ENCODE assay signal across 3 cellular contexts in the genomic region with DNA sequence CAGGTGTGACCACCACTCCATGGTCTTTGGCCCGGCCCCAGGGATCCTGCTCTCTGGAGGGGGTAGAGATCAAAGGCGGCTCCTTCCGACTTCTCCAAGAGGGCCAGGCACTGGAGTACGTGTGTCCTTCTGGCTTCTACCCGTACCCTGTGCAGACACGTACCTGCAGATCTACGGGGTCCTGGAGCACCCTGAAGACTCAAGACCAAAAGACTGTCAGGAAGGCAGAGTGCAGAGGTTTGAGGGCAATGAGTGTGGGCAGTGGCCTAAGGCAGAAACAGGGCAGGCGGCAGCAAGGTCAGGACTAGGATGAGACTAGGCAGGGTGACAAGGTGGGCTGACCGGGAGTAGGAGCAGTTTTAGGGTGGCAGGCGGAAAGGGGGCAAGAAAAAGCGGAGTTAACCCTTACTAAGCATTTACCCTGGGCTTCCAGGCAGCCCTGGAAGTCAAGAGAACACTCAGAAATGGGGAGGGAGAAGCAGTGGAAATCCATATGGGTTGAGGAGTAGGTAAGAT.
TF ChIP-seq lines count a peak whose summit lies in the region.

No MANE protein-coding gene starts in this region.

TF ChIP-seq in A549, 52 proteins besides CTCF, POLR2A, EP300 and RAD21:
- TF ChIP-seq, protein P1, sequence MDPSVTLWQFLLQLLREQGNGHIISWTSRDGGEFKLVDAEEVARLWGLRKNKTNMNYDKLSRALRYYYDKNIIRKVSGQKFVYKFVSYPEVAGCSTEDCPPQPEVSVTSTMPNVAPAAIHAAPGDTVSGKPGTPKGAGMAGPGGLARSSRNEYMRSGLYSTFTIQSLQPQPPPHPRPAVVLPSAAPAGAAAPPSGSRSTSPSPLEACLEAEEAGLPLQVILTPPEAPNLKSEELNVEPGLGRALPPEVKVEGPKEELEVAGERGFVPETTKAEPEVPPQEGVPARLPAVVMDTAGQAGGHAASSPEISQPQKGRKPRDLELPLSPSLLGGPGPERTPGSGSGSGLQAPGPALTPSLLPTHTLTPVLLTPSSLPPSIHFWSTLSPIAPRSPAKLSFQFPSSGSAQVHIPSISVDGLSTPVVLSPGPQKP (IDR thresholded peaks at IDR 0.05; ENCODE audit: low read depth, low read length), result no peak
- no peak for TF ChIP-seq CEBPB (IDR thresholded peaks at IDR 0.05)
- TF ChIP-seq, protein P2, sequence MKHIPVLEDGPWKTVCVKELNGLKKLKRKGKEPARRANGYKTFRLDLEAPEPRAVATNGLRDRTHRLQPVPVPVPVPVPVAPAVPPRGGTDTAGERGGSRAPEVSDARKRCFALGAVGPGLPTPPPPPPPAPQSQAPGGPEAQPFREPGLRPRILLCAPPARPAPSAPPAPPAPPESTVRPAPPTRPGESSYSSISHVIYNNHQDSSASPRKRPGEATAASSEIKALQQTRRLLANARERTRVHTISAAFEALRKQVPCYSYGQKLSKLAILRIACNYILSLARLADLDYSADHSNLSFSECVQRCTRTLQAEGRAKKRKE (CRISPR knock-in tag; IDR thresholded peaks at IDR 0.05; ENCODE audit: low read depth), result no peak
- no peak for TF ChIP-seq ZC3H11A (IDR thresholded peaks at IDR 0.05)
- no peak for TF ChIP-seq GATA3 (IDR thresholded peaks at IDR 0.05; ENCODE audit: borderline replicate concordance)
- no peak for TF ChIP-seq CHD2 (IDR thresholded peaks at IDR 0.05; ENCODE audit: low read length, partially characterized antibody)
- TF ChIP-seq CBX2 (IDR thresholded peaks at IDR 0.05; ENCODE audit: borderline replicate concordance, low read depth), result no peak
- TF ChIP-seq EHMT2 (IDR thresholded peaks at IDR 0.05; ENCODE audit: low read depth), result no peak
- no peak for TF ChIP-seq SREBF2 (IDR thresholded peaks at IDR 0.05)
- TF ChIP-seq, protein P3, sequence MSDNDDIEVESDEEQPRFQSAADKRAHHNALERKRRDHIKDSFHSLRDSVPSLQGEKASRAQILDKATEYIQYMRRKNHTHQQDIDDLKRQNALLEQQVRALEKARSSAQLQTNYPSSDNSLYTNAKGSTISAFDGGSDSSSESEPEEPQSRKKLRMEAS (IDR thresholded peaks at IDR 0.05), result no peak

TF ChIP-seq in K562, 482 proteins besides CTCF, POLR2A, EP300 and RAD21:
- TF ChIP-seq ZNF316 (IDR thresholded peaks at IDR 0.05) (0 out of 2 replicates have a peak, but pooled peaks have one; percentile 10), NFE2L1 (tag; IDR thresholded peaks at IDR 0.05; ENCODE audit: borderline replicate concordance, low read depth) (no peak), ETV5 (CRISPR knock-in tag; IDR thresholded peaks at IDR 0.05; ENCODE audit: low read depth) (no peak)

TF ChIP-seq in GM23338, 12 proteins besides CTCF, POLR2A, EP300 and RAD21:
- TF ChIP-seq JUNB (IDR thresholded peaks at IDR 0.05; ENCODE audit: unreplicated experiment) (no peak), ZNF331 (CRISPR knock-in tag; IDR thresholded peaks at IDR 0.05; ENCODE audit: low read depth) (no peak), EZH2phosphoT487 (IDR thresholded peaks at IDR 0.05; ENCODE audit: unreplicated experiment) (no peak), EZH2 (IDR thresholded peaks at IDR 0.05; ENCODE audit: low read depth, unreplicated experiment) (no peak), NANOG (IDR thresholded peaks at IDR 0.05; ENCODE audit: borderline replicate concordance) (no peak), POLR2AphosphoS5 (IDR thresholded peaks at IDR 0.05; ENCODE audit: low read depth) (no peak), CREB1 (CRISPR knock-in tag; IDR thresholded peaks at IDR 0.05; ENCODE audit: low read depth) (no peak), ZNF114 (CRISPR knock-in tag; IDR thresholded peaks at IDR 0.05) (no peak)
- TF ChIP-seq, protein P4, sequence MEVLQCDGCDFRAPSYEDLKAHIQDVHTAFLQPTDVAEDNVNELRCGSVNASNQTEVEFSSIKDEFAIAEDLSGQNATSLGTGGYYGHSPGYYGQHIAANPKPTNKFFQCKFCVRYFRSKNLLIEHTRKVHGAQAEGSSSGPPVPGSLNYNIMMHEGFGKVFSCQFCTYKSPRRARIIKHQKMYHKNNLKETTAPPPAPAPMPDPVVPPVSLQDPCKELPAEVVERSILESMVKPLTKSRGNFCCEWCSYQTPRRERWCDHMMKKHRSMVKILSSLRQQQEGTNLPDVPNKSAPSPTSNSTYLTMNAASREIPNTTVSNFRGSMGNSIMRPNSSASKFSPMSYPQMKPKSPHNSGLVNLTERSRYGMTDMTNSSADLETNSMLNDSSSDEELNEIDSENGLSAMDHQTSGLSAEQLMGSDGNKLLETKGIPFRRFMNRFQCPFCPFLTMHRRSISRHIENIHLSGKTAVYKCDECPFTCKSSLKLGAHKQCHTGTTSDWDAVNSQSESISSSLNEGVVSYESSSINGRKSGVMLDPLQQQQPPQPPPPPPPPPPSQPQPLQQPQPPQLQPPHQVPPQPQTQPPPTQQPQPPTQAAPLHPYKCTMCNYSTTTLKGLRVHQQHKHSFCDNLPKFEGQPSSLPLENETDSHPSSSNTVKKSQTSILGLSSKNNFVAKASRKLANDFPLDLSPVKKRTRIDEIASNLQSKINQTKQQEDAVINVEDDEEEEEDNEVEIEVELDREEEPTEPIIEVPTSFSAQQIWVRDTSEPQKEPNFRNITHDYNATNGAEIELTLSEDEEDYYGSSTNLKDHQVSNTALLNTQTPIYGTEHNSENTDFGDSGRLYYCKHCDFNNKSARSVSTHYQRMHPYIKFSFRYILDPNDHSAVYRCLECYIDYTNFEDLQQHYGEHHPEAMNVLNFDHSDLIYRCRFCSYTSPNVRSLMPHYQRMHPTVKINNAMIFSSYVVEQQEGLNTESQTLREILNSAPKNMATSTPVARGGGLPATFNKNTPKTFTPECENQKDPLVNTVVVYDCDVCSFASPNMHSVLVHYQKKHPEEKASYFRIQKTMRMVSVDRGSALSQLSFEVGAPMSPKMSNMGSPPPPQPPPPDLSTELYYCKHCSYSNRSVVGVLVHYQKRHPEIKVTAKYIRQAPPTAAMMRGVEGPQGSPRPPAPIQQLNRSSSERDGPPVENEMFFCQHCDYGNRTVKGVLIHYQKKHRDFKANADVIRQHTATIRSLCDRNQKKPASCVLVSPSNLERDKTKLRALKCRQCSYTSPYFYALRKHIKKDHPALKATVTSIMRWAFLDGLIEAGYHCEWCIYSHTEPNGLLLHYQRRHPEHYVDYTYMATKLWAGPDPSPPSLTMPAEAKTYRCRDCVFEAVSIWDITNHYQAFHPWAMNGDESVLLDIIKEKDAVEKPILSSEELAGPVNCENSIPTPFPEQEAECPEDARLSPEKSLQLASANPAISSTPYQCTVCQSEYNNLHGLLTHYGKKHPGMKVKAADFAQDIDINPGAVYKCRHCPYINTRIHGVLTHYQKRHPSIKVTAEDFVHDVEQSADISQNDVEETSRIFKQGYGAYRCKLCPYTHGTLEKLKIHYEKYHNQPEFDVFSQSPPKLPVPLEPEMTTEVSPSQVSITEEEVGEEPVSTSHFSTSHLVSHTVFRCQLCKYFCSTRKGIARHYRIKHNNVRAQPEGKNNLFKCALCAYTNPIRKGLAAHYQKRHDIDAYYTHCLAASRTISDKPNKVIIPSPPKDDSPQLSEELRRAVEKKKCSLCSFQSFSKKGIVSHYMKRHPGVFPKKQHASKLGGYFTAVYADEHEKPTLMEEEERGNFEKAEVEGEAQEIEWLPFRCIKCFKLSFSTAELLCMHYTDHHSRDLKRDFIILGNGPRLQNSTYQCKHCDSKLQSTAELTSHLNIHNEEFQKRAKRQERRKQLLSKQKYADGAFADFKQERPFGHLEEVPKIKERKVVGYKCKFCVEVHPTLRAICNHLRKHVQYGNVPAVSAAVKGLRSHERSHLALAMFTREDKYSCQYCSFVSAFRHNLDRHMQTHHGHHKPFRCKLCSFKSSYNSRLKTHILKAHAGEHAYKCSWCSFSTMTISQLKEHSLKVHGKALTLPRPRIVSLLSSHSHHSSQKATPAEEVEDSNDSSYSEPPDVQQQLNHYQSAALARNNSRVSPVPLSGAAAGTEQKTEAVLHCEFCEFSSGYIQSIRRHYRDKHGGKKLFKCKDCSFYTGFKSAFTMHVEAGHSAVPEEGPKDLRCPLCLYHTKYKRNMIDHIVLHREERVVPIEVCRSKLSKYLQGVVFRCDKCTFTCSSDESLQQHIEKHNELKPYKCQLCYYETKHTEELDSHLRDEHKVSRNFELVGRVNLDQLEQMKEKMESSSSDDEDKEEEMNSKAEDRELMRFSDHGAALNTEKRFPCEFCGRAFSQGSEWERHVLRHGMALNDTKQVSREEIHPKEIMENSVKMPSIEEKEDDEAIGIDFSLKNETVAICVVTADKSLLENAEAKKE (CRISPR knock-in tag; IDR thresholded peaks at IDR 0.05), result no peak
- TF ChIP-seq, protein P5, sequence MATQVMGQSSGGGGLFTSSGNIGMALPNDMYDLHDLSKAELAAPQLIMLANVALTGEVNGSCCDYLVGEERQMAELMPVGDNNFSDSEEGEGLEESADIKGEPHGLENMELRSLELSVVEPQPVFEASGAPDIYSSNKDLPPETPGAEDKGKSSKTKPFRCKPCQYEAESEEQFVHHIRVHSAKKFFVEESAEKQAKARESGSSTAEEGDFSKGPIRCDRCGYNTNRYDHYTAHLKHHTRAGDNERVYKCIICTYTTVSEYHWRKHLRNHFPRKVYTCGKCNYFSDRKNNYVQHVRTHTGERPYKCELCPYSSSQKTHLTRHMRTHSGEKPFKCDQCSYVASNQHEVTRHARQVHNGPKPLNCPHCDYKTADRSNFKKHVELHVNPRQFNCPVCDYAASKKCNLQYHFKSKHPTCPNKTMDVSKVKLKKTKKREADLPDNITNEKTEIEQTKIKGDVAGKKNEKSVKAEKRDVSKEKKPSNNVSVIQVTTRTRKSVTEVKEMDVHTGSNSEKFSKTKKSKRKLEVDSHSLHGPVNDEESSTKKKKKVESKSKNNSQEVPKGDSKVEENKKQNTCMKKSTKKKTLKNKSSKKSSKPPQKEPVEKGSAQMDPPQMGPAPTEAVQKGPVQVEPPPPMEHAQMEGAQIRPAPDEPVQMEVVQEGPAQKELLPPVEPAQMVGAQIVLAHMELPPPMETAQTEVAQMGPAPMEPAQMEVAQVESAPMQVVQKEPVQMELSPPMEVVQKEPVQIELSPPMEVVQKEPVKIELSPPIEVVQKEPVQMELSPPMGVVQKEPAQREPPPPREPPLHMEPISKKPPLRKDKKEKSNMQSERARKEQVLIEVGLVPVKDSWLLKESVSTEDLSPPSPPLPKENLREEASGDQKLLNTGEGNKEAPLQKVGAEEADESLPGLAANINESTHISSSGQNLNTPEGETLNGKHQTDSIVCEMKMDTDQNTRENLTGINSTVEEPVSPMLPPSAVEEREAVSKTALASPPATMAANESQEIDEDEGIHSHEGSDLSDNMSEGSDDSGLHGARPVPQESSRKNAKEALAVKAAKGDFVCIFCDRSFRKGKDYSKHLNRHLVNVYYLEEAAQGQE (IDR thresholded peaks at IDR 0.05; ENCODE audit: unreplicated experiment), result no peak
